Comparison of ENCODE assay signal across 11 cellular contexts in the genomic region with DNA sequence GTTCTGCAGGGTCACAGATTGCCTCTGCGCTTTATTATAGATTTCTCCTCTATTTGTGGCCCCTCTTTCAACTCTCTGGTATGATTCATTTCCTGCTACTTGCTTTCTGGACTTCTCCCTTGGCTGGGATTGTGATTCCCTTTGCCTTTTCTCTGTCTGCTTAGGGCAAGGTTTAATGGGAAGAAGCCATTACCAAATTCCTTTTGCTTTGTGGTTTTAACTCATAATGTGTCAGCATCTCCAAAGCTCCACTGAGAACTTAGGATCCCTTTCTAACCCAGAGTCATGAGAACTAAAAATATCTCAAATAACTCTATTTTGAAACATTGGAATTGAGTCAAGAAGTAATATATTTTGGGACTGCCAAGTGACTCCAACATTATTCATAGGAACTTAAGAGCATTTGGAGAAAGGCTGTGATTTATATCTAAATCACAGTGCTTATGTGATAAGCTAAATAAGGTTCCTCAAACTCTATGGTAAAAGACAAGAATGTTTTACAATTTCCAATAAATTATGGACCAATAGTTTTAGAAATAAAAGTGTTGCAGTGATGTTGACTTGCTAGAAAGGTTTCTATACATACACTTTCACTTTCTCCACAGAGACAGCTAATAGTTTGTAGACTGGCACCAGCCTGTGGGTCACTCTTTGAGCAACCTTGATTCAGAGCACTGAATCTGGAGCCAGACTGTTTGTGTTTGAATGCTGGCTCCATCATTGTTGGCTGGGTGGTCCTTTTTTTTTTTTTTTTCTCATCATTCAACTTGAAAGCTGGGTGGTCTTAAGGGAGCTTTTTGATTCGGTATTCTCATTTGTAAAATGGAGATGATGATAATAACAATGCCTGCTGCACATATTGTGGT.
DNase-seq lines count a peak whose midpoint lies in the region; ATAC-seq and TF ChIP-seq lines count a peak whose summit lies in the region.
"Had no signal": no experiment of that assay in that cellular context is flagged by ENCODE, and none has a peak within 500 bp of the region (broad histone marks: within the 10 kb centered on the region; RNA-seq: fewer than 3 reads in every experiment).

No MANE protein-coding gene starts in this region.

- H3K4me3 ChIP-seq in AG04450 (ENCODE audit: low read depth, low read length) (no peak overlapping the region), coronary artery (peak overlapping the region; percentile 19), lung (no peak overlapping the region)

- ATAC-seq in lung (ENCODE audit: insufficient read depth, low FRiP score) (peak; percentile 66), GM18511 (IDR thresholded peaks at IDR 0.05; ENCODE audit: unreplicated experiment) (no peak), left colon (no peak)

- DNase-seq in AG04450 (ENCODE audit: low read depth, low spot score) (peak; percentile 93), LHCN-M2 (ENCODE audit: low read depth) (peak; percentile 99), coronary artery (ENCODE audit: low spot score) (no peak), lung (ENCODE audit: low spot score) (no peak), T-helper 9 cell (no peak), left colon (no peak)
- no peak for DNase-seq in stimulated activated CD4-positive, alpha-beta T cell treated with anti-CD3 and anti-CD28 coated beads, Interleukin-12 subunit alpha, Interleukin-12 subunit beta, amount 100 ng/mL, for 4 hours
- DNase-seq: CD4-positive, CD25-positive, alpha-beta regulatory T cell; endodermal cell; NCI-H510A treated with DMSO at 0.1 percent for 48 hours had no signal

- WGBS in lung, 2 donors: 71 to 79% methylated on average over 2 of the region's 2 CpGs

- intact Hi-C loops in left colon (cut with DNase I, micrococcal nuclease): no loop called here

- peak overlapping the region; percentile 73 for H3K27ac ChIP-seq in AG04450 (ENCODE audit: low read depth, low read length)
- peak overlapping the region in 1 of 2 donors; percentile 49 for H3K27ac ChIP-seq in coronary artery
- peak overlapping the region in 1 of 2 donors; percentile 29 for H3K27ac ChIP-seq in lung (ENCODE audit: low read depth in 1 of 2, low read length in 1 of 2)

- H3K36me3 ChIP-seq in lung (ENCODE audit: control insufficient read depth in 2 of 2, insufficient read depth in 2 of 2, low read length in 2 of 2): no peaks in the 10 kb centered on the region

- TF ChIP-seq CTCF in AG04450 (IDR thresholded peaks at IDR 0.05; ENCODE audit: low read depth, low read length) (no peak), coronary artery (IDR thresholded peaks at IDR 0.05) (no peak), lung (IDR thresholded peaks at IDR 0.05; ENCODE audit: control extremely low read depth, extremely low read depth) (no peak)

- H3K27me3 ChIP-seq in AG04450 (ENCODE audit: control insufficient read depth, insufficient read depth, low read length) (no peaks in the 10 kb centered on the region), lung (ENCODE audit: control insufficient read depth, insufficient read depth) (no peaks in the 10 kb centered on the region)

- POLR2A ChIA-PET in AG04450 (lab: Yijun Ruan, JAX): interaction anchor here (0.6 to 1.1 kb wide), 5 partner anchors 15 to 168 kb away, joined by 3 to 6 read pairs (median 4); partner anchors contain the start of gene DACT1

- CTCF ChIA-PET in AG04450 (lab: Charles Lee): no interaction called here

- no peaks in the 10 kb centered on the region for H3K4me1 ChIP-seq in lung (ENCODE audit: control insufficient read depth in 2 of 2, insufficient read depth in 2 of 2, low read length in 2 of 2)

- H3K9me3 ChIP-seq in AG04450 (ENCODE audit: control insufficient read depth, insufficient read depth, low read length): no peaks in the 10 kb centered on the region
- H3K9me3 ChIP-seq in lung (ENCODE audit: control insufficient read depth in 2 of 2, insufficient read depth in 1 of 2, low read length in 1 of 2): peaks cover 0 to 1% of the 10 kb centered on the region in 2 donors

Comparison
In these comparisons a context has a peak if more than half of its experiments do, and no peak if none do; other contexts are left out.
1. DNase-seq: peak in AG04450 (single experiment) and LHCN-M2 (single experiment); none in coronary artery (single experiment), lung (single experiment), T-helper 9 cell (single experiment), left colon (0 of 2) and stimulated activated CD4-positive, alpha-beta T cell treated with anti-CD3 and anti-CD28 coated beads, Interleukin-12 subunit alpha, Interleukin-12 subunit beta, amount 100 ng/mL, for 4 hours (single experiment).